8 cellular contexts compared by ENCODE assay signal in the genomic region with DNA sequence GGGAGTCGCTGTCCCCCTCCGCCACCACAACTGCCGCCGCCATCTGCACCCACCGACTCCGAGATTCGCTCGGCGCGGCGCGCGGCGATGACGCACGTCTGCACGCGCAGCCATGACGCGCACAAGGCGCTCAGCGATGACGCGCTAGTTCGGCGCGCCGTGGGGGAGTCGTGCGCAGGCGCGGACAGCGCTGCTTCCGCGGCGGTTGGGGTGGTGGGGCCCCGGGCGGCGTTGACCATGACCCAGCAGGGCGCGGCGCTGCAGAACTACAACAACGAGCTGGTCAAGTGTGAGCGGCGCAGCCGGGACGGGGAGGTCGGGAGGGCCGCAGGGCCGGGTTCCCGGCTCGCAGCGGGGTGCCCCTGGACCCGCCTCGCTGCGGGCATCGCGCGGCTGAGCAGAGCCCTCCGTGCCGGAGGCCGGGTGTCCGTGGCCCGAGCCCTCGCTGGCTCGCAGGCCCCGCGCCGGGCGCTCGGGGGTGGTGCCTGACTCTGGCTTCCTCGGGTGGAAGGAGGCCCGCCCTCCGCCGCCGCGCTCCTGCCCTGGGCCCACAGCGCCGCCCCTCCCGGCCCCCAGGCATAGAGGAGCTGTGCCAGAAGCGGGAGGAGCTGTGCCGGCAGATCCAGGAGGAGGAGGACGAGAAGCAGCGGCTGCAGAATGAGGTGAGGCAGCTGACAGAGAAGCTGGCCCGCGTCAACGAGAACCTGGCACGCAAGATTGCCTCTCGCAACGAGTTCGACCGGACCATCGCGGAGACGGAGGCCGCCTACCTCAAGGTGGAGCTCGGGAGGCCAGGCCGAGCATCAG. TPM values are rescaled to one million over a fixed set of nuclear protein-coding genes. Genes with fewer than 3 reads are reported as not detected.
DNase-seq lines count a peak whose midpoint lies in the region; ATAC-seq and TF ChIP-seq lines count a peak whose summit lies in the region.

A gene with protein sequence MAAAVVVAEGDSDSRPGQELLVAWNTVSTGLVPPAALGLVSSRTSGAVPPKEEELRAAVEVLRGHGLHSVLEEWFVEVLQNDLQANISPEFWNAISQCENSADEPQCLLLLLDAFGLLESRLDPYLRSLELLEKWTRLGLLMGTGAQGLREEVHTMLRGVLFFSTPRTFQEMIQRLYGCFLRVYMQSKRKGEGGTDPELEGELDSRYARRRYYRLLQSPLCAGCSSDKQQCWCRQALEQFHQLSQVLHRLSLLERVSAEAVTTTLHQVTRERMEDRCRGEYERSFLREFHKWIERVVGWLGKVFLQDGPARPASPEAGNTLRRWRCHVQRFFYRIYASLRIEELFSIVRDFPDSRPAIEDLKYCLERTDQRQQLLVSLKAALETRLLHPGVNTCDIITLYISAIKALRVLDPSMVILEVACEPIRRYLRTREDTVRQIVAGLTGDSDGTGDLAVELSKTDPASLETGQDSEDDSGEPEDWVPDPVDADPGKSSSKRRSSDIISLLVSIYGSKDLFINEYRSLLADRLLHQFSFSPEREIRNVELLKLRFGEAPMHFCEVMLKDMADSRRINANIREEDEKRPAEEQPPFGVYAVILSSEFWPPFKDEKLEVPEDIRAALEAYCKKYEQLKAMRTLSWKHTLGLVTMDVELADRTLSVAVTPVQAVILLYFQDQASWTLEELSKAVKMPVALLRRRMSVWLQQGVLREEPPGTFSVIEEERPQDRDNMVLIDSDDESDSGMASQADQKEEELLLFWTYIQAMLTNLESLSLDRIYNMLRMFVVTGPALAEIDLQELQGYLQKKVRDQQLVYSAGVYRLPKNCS (minus strand): TSS at position 71 of the 807 bp plus-strand sequence. CDS start 28 bp downstream, at position 43.
A gene with protein sequence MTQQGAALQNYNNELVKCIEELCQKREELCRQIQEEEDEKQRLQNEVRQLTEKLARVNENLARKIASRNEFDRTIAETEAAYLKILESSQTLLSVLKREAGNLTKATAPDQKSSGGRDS (plus strand): TSS at position 187 of the 807 bp plus-strand sequence. CDS start 51 bp downstream, at position 238.

- H3K9me3 ChIP-seq in T-helper 17 cell (ENCODE audit: control insufficient read depth, low read length, poor library complexity, severe bottlenecking): no peaks in the 10 kb centered on the region
- no peaks in the 10 kb centered on the region for H3K9me3 ChIP-seq in right cardiac atrium (ENCODE audit: control insufficient read depth, low read length)
- no peaks in the 10 kb centered on the region for H3K9me3 ChIP-seq in aorta (ENCODE audit: control insufficient read depth, low read length)

- no peaks in the 10 kb centered on the region for H3K36me3 Mint-ChIP-seq in T-helper 17 cell (ENCODE audit: low read depth)

- intact Hi-C loops in right cardiac atrium (cut with DNase I): no loop called here
- intact Hi-C loops in aorta (cut with DNase I): no loop called here

- H3K4me1 Mint-ChIP-seq in T-helper 17 cell: peaks cover 26% of the 10 kb centered on the region

- peak within 1 kb of the TSS; percentile 90 for H3K9ac ChIP-seq in rectal smooth muscle tissue (ENCODE audit: low read length)

- no peaks in the 10 kb centered on the region for H3K27me3 Mint-ChIP-seq in T-helper 17 cell

- in situ Hi-C loops in GM13976 (cut with MboI; ENCODE audit: low sequenced_read_pairs, unreplicated experiment): no loop called here

- TF ChIP-seq CTCF in GM13976 (IDR thresholded peaks at IDR 0.05; ENCODE audit: borderline replicate concordance, control extremely low read depth, extremely low read depth, insufficient read depth, missing control alignments): peak; percentile 48

- peak within 1 kb of the TSS; percentile 94 for H3K4me3 Mint-ChIP-seq in T-helper 17 cell

- ATAC-seq in HG02840 (IDR thresholded peaks at IDR 0.05; ENCODE audit: low FRiP score, unreplicated experiment) (peak; percentile 78), T-helper 17 cell (peak; percentile 81), right cardiac atrium (peak; percentile 89 to 90), aorta (ENCODE audit: low FRiP score) (peak; percentile 95)

- H3K36me3 ChIP-seq in rectal smooth muscle tissue (ENCODE audit: control insufficient read depth, insufficient read depth, low read length) (peaks cover 26% of the 10 kb centered on the region), aorta (ENCODE audit: control insufficient read depth in 1 of 2, insufficient read depth in 2 of 2, low read length in 1 of 2) (no peaks in the 10 kb centered on the region)

- under 1% methylated on average over 98 of the region's 98 CpGs for WGBS in right cardiac atrium
- 0 to 1% methylated on average over 75 to 98 of the region's 98 CpGs for WGBS in aorta, 2 donors

- H3K4me1 ChIP-seq in right cardiac atrium (ENCODE audit: control insufficient read depth, insufficient read depth, low read length) (peaks cover 12% of the 10 kb centered on the region), rectal smooth muscle tissue (ENCODE audit: control insufficient read depth, insufficient read depth, low read length) (peaks cover 24% of the 10 kb centered on the region), aorta (ENCODE audit: control insufficient read depth in 1 of 2, insufficient read depth in 2 of 2, low read length in 2 of 2) (no peaks in the 10 kb centered on the region)

- H3K27me3 ChIP-seq in right cardiac atrium (ENCODE audit: control insufficient read depth, insufficient read depth) (no peaks in the 10 kb centered on the region), rectal smooth muscle tissue (ENCODE audit: control insufficient read depth, insufficient read depth, low read length) (no peaks in the 10 kb centered on the region), aorta (ENCODE audit: control insufficient read depth in 1 of 2, insufficient read depth in 2 of 2, low read length in 1 of 2) (no peaks in the 10 kb centered on the region)

- peak within 1 kb of the TSS; percentile 71 for H3K4me3 ChIP-seq in right cardiac atrium (ENCODE audit: low read length)
- peak within 1 kb of the TSS; percentile 92 for H3K4me3 ChIP-seq in rectal smooth muscle tissue (ENCODE audit: low read length)
- peak within 1 kb of the TSS; percentile 71 to 74 for H3K4me3 ChIP-seq in aorta (ENCODE audit: low read length in 2 of 2)

- DNase-seq in GM13976 (ENCODE audit: low spot score) (peak; percentile 98), NCI-H1436 treated with DMSO at 0.1 percent for 48 hours (lab: John Stamatoyannopoulos, UW) (peak; percentile 58), T-helper 17 cell (peak; percentile 86 to 95 (median 92)), right cardiac atrium (peak; percentile 94 to 98 (median 98)), aorta (peak; percentile 93 to 98)

- H3K27ac Mint-ChIP-seq in T-helper 17 cell: peak within 1 kb of the TSS; percentile 89

- H3K27ac ChIP-seq in angular gyrus (ENCODE audit: low read depth, low read length) (peak within 1 kb of the TSS; percentile 96), right cardiac atrium (ENCODE audit: low read length) (peak within 1 kb of the TSS; percentile 66), rectal smooth muscle tissue (ENCODE audit: low read depth, low read length) (peak within 1 kb of the TSS; percentile 91), aorta (ENCODE audit: low read depth in 1 of 2, low read length in 2 of 2) (peak within 1 kb of the TSS; percentile 34 to 72)

RNA-seq across cellular contexts. Expression of the first gene that starts in this region (rescaled TPM):
- total RNA-seq in T-helper 17 cell (100 to 1,000 TPM; 114 to 116 TPM), right cardiac atrium (10 to 100 TPM; 31.9 to 45.7 (median 37.4) TPM), aorta (10 to 100 TPM; 38.7 to 54.0 TPM)
- polyA plus RNA-seq in right cardiac atrium (26.6 TPM), aorta (10 to 100 TPM; 13.3 to 84.5 TPM)

RNA-seq across cellular contexts. Expression of the second gene that starts in this region (rescaled TPM):
- 10 to 100 TPM; 39.4 to 48.3 TPM for total RNA-seq in T-helper 17 cell
- total RNA-seq in right cardiac atrium: 10 to 100 TPM; 43.2 to 57.8 (median 48.3) TPM
- 86.4 TPM for polyA plus RNA-seq in right cardiac atrium
- 10 to 100 TPM; 30.5 to 37.4 TPM for total RNA-seq in aorta
- 10 to 100 TPM; 77.0 to 87.1 TPM for polyA plus RNA-seq in aorta

Comparison
In these comparisons a context has a peak if more than half of its experiments do, and no peak if none do; other contexts are left out.
1. Peak in every context shown above with its lines: DNase-seq, ATAC-seq, H3K4me3 ChIP-seq and H3K27ac ChIP-seq.